ENCODE assay signal across 8 cellular contexts in the genomic region with DNA sequence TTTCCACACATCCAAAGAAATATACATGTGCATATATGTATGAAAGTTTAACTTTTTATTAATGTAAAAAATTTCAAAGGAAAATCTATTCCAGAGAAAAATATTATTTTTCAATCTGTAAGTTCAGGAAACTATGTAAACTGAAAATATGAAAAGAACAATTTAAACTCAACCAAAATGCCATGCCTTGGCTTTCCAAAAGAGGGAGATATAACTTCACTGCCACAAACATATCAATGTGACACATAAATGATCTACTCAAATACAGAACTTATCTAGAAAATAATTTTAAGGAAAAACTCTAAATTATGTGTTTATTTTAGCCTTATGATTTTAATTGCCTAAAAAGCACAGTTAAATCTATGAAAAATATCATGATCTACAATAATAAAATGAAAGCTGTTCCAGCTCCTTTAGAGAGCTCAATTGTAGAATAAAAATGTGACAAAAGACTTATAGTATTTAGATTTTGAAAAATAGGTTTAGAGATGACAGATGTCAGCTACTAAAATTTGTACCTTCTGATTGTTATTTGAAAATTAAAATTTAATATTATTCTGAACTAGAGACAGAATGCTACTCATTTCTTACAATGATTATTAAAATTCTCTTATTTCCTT.
A peak's percentile ranks its signal among the peaks of the same experiment; 100 is the strongest.
DNase-seq lines count a peak whose midpoint lies in the region; ATAC-seq and TF ChIP-seq lines count a peak whose summit lies in the region.

No MANE protein-coding gene starts in this region.

- H3K27ac ChIP-seq in heart right ventricle, result no peak overlapping the region

- no peak overlapping the region for H3K4me3 ChIP-seq in heart right ventricle

- TF ChIP-seq CTCF in heart right ventricle (IDR thresholded peaks at IDR 0.05), result peak; percentile 38 to 86 (median 81)

- peak in 1 of 8 donors; percentile 53 for ATAC-seq in heart right ventricle
- ATAC-seq in HG03095 (IDR thresholded peaks at IDR 0.05; ENCODE audit: unreplicated experiment), result no peak
- ATAC-seq in HG02763 (IDR thresholded peaks at IDR 0.05; ENCODE audit: unreplicated experiment), result no peak

- H3K9me3 ChIP-seq in heart right ventricle, result no peaks in the 10 kb centered on the region

- no peaks in the 10 kb centered on the region for H3K27me3 ChIP-seq in heart right ventricle

- peaks cover 0 to 13% (median 0%) of the 10 kb centered on the region in 9 donors for H3K36me3 ChIP-seq in heart right ventricle

- intact Hi-C loops in heart right ventricle (cut with DNase I) (loop anchor here in 9 of 10 donors (2.0 to 10.0 kb wide), 10 partner anchors 58 to 468 kb away; partner anchors contain the start of gene GBE1 (in 2 of the 9)), cardiac septum (cut with DNase I) (loop anchor here (5.0 to 10.0 kb wide), 3 partner anchors 96 to 466 kb away; partner anchors contain the start of gene GBE1)

- DNase-seq in heart right ventricle (no peak), cardiac septum (ENCODE audit: low spot score) (no peak), NCI-H460 (ENCODE audit: extremely low read depth, low read depth) (peak; percentile 19), fibroblast of gingiva (ENCODE audit: low read depth) (peak; percentile 17), smooth muscle cell of the brain vasculature (ENCODE audit: low read depth, low spot score) (peak; percentile 17), cerebellar nuclear complex (lab: John Stamatoyannopoulos, UW) (no peak)

- H3K4me1 ChIP-seq in heart right ventricle, result peaks cover 0 to 30% (median 13%) of the 10 kb centered on the region in 9 donors

Comparison
In these comparisons a context has a peak if more than half of its experiments do, and no peak if none do; other contexts are left out.
1. DNase-seq: peak in NCI-H460 (single experiment), fibroblast of gingiva (single experiment) and smooth muscle cell of the brain vasculature (single experiment); none in heart right ventricle (0 of 2), cardiac septum (single experiment) and cerebellar nuclear complex (0 of 2).